In the genomic region with DNA sequence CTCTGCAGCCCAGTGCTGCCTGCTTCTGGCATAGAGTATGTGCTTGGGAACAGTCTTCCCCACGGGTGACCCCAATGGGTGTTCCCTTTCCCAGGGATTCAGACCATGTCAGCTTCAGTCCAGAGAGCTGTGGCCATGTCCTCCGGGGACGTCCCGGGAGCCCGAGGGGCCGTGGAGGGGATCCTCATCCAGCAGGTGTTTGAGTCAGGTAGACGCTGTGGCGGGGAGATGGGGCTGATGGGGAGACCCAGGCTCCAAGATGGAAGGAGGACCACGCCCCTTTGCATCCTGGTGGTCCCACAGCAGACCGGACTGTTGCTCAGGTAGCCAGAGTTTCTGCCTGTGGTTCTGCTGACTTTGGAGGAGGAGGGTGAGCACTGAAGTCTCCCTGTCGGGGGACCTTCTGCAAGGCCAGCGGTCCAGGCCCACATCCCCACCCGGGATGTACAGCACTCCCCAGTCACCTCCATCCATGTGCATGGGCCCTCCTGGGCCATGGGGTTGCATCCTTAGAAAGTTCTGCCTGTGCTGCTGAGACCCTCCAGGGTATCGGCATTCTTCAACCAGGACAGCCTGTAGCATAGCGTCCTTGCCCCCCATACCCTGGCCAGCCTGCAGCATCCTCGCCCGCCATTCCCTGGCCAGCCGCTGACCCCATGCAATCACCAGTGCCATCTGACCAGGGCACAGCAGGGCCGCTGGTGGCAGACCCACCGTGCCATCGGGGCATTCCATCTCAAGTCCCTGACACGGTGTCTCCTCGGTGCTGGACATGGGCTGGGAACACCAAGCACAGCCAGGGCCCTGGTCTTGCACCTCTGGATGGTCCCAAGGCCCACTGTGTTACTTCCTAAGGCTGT, we compare ENCODE assay signal across 1 cellular context.
TF ChIP-seq lines count a peak whose summit lies in the region.

No MANE protein-coding gene starts in this region.

TF ChIP-seq in IMR-90, 13 proteins besides CTCF, POLR2A, EP300 and RAD21:
- no peak for TF ChIP-seq CEBPB (IDR thresholded peaks at IDR 0.05; ENCODE audit: low read depth, low read length)
- no peak for TF ChIP-seq NFE2L2 (IDR thresholded peaks at IDR 0.05; ENCODE audit: low read depth, low read length)
- no peak for TF ChIP-seq CHD1 (IDR thresholded peaks at IDR 0.05; ENCODE audit: low read depth, low read length)
- no peak for TF ChIP-seq MXI1 (IDR thresholded peaks at IDR 0.05; ENCODE audit: borderline replicate concordance, low read depth, low read length)
- no peak for TF ChIP-seq BHLHE40 (IDR thresholded peaks at IDR 0.05; ENCODE audit: low read depth, low read length)
- TF ChIP-seq MAFK (IDR thresholded peaks at IDR 0.05; ENCODE audit: low read depth, low read length): no peak
- TF ChIP-seq RFX5 (IDR thresholded peaks at IDR 0.05; ENCODE audit: low read depth, low read length): no peak
- no peak for TF ChIP-seq RCOR1 (IDR thresholded peaks at IDR 0.05; ENCODE audit: insufficient replicate concordance, low read length)
- TF ChIP-seq ELK1 (IDR thresholded peaks at IDR 0.05; ENCODE audit: borderline replicate concordance, low read depth, low read length): no peak
- TF ChIP-seq SMC3 (IDR thresholded peaks at IDR 0.05; ENCODE audit: low read depth, low read length): no peak
- no peak for TF ChIP-seq MAZ (IDR thresholded peaks at IDR 0.05; ENCODE audit: borderline replicate concordance, low read depth, low read length)
- no peak for TF ChIP-seq FOS (IDR thresholded peaks at IDR 0.05; ENCODE audit: low read depth, low read length)
